In the genomic region with DNA sequence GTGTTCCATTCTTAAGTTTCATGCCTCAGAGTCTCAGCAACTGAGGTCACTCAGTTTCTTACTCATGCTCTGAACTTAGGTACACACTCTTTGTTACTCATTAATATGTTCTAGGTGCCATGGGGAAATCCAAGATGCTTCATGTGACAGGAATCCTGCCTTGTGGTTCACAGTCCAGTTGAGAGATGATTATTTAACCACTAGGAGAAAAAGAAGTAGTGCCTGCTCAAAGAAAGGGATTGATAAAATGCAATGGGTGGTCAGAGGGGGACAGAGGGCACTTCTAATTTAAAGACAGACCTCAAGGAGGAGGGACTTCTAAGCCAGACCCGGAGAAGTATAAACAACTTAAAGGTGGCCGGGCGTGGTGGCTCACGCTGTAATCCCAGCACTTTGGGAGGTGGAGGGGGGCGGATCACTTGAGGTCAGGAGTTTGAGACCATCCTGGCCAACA, we compare ENCODE assay signal across 8 cellular contexts.
DNase-seq lines count a peak whose midpoint lies in the region; ATAC-seq and TF ChIP-seq lines count a peak whose summit lies in the region.

No MANE protein-coding gene starts in this region.

- peak; percentile 63 for ATAC-seq in GM19397 (IDR thresholded peaks at IDR 0.05; ENCODE audit: unreplicated experiment)
- ATAC-seq in HG03460 (IDR thresholded peaks at IDR 0.05; ENCODE audit: unreplicated experiment): peak; percentile 87
- peak; percentile 82 for ATAC-seq in esophagus mucosa

- H3K27me3 Mint-ChIP-seq in mesothelial cell of epicardium (ENCODE audit: low read depth): peaks cover 4% of the 10 kb centered on the region

- TF ChIP-seq CTCF in mesothelial cell of epicardium (IDR thresholded peaks at IDR 0.05; ENCODE audit: unreplicated experiment): no peak

- no peaks in the 10 kb centered on the region for H3K4me1 Mint-ChIP-seq in mesothelial cell of epicardium

- H3K4me3 Mint-ChIP-seq in mesothelial cell of epicardium: no peak overlapping the region

- no peaks in the 10 kb centered on the region for H3K36me3 Mint-ChIP-seq in mesothelial cell of epicardium

- H3K9me3 Mint-ChIP-seq in mesothelial cell of epicardium: peaks cover 6% of the 10 kb centered on the region

- no peak overlapping the region for H3K27ac Mint-ChIP-seq in mesothelial cell of epicardium

- DNase-seq in AG08396 (ENCODE audit: low spot score) (peak; percentile 70), amygdala (lab: John Stamatoyannopoulos, UW) (no peak), activated gamma-delta T cell treated with Interleukin-2 at 50 U/mL for 16 hours (no peak), mesothelial cell of epicardium (ENCODE audit: low spot score in 2 of 2, unreplicated experiment in 2 of 2) (no peak), DMS114 treated with DMSO at 0.1 percent for 48 hours (lab: John Stamatoyannopoulos, UW; ENCODE audit: unreplicated experiment) (no peak)
